7 cellular contexts compared by ENCODE assay signal in genomic region chr13:45024847-45025246, GRCh38.
"Had no signal": no experiment of that assay in that cellular context is flagged by ENCODE, and none has a peak within 500 bp of the region (broad histone marks: within the 10 kb centered on the region; RNA-seq: fewer than 3 reads in every experiment).

No MANE protein-coding gene starts in this region.

- FAIRE-seq: GM12878, GM12891, GM12892, GM18507, GM19239 had no signal

- ATAC-seq: GM12878 had no signal

- H3K4me3 ChIP-seq: GM12878 had no signal

- DNase-seq: GDM1, GF-D8 had no signal
